Comparison of ENCODE assay signal across 9 cellular contexts in the genomic region with DNA sequence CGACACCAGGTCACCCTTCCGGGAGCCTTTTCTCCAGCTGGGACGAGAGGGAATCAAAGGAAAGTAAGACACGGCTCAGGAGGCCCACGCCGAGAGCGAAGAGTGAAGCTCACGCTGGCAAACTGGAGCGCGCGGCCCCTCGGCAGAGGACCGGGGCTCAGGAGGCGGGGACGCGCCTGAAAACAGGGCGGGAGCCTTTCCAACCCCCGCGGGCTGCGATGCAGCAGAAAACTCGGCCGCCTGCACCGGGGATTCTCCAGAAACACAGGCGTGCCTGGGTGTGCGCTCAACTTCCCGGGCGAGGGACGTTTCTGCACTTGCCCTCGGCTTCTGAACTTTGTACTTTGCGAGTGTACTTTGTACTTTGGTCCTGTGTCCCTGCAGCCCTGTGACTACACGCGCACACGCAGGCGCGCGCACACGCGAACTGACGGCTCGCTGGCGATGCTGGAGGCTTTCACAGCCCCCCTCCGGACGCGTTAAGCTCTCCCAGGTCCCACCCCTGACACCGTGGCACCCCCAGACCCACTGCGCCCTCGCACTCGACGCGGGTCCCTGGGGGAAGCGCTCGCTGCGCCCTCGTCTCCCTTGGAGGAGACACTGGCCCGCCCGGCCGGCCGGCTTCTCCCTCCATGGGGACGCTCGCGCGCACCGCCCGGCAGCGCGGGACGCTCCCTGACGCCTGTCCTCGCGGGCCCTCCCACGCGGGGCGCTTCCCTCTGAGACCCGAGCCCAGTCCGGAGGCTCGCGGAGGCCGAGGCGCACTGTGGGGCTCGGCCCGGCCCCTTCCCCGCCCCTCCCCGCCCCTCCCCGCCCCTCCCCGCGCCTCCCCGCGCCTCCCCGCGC. TPM values are rescaled to one million over a fixed set of nuclear protein-coding genes. Genes with fewer than 3 reads are reported as not detected.
DNase-seq lines count a peak whose midpoint lies in the region; ATAC-seq, FAIRE-seq and TF ChIP-seq lines count a peak whose summit lies in the region.
"Had no signal": no experiment of that assay in that cellular context is flagged by ENCODE, and none has a peak within 500 bp of the region (broad histone marks: within the 10 kb centered on the region; RNA-seq: fewer than 3 reads in every experiment).

No MANE protein-coding gene starts in this region.

- H3K36me3 ChIP-seq in Caco-2 (ENCODE audit: control insufficient read depth, insufficient read depth, low read length), result no peaks in the 10 kb centered on the region
- no peaks in the 10 kb centered on the region for H3K36me3 ChIP-seq in brain microvascular endothelial cell (replicated peaks)
- no peaks in the 10 kb centered on the region for H3K36me3 ChIP-seq in iPS DF 6.9 (ENCODE audit: control insufficient read depth, insufficient read depth, low read length)

- H3K4me3 Mint-ChIP-seq in Caco-2 (ENCODE audit: unreplicated experiment), result peak overlapping the region; percentile 81

- H3K4me3 ChIP-seq in Caco-2 (ENCODE audit: low read depth, low read length) (peak overlapping the region; percentile 97), brain microvascular endothelial cell (ENCODE audit: low read depth, low read length) (peak overlapping the region; percentile 74), iPS DF 6.9 (ENCODE audit: low read length) (peak overlapping the region; percentile 46; the same call in 1 of the 2 replicates)

- H3K27ac ChIP-seq in brain microvascular endothelial cell, result no peak overlapping the region
- no peak overlapping the region for H3K27ac ChIP-seq in iPS DF 6.9 (ENCODE audit: low read length)

- no peak for FAIRE-seq in HTR-8/SVneo (lab: Jason Lieb, UNC)

- H3K27me3 Mint-ChIP-seq in Caco-2 (ENCODE audit: insufficient read depth, unreplicated experiment), result no peaks in the 10 kb centered on the region

- H3K27ac Mint-ChIP-seq in Caco-2 (ENCODE audit: unreplicated experiment), result peak overlapping the region; percentile 45

- H3K4me1 Mint-ChIP-seq in Caco-2 (ENCODE audit: low read depth, unreplicated experiment), result no peaks in the 10 kb centered on the region

- ATAC-seq in GM19467 (IDR thresholded peaks at IDR 0.05; ENCODE audit: unreplicated experiment), result peak; percentile 40

- BruUV-seq in Caco-2 (replicated peaks; lab: Mats Ljungman, UMichigan), result no TSS peak

- H3K36me3 Mint-ChIP-seq in Caco-2 (ENCODE audit: insufficient read depth, unreplicated experiment), result no peaks in the 10 kb centered on the region

- CTCF ChIA-PET in Caco-2 (lab: Charles Lee), result interaction anchor here (0.6 to 1.1 kb wide), 5 partner anchors 17 to 64 kb away, joined by 3 to 6 read pairs (median 3); a partner anchor contains a TSS

- H3K9me3 ChIP-seq in Caco-2 (no peaks in the 10 kb centered on the region), iPS DF 6.9 (ENCODE audit: control insufficient read depth, insufficient read depth, low read length) (no peaks in the 10 kb centered on the region)

- H3K27me3 ChIP-seq in Caco-2 (replicated peaks; ENCODE audit: control insufficient read depth, insufficient read depth, low read length) (no peaks in the 10 kb centered on the region), brain microvascular endothelial cell (replicated peaks) (no peaks in the 10 kb centered on the region), iPS DF 6.9 (ENCODE audit: control insufficient read depth, insufficient read depth, low read length) (peaks cover 5% of the 10 kb centered on the region)

- H3K4me1 ChIP-seq in Caco-2 (peaks cover 16% of the 10 kb centered on the region), iPS DF 6.9 (ENCODE audit: control insufficient read depth, insufficient read depth, low read length) (no peaks in the 10 kb centered on the region)

- POLR2A ChIA-PET in Caco-2 (lab: Charles Lee), result interaction anchor here (1.0 to 1.4 kb wide), 3 partner anchors 16 to 54 kb away, joined by 3 to 7 read pairs (median 4); a partner anchor contains a TSS

- WGBS in iPS DF 6.9 (ENCODE audit: insufficient coverage, insufficient read length), result no CpG with 5 or more reads among the region's 90 CpGs

- no peaks in the 10 kb centered on the region for H3K9me3 Mint-ChIP-seq in Caco-2 (ENCODE audit: unreplicated experiment)

- TF ChIP-seq CTCF in Caco-2 (IDR thresholded peaks at IDR 0.05; ENCODE audit: insufficient read depth in 1 of 2, low read depth in 1 of 2, low read length in 1 of 2, severe bottlenecking in 1 of 2, unreplicated experiment in 1 of 2) (no peak), brain microvascular endothelial cell (IDR thresholded peaks at IDR 0.05; ENCODE audit: low read depth, low read length, missing control alignments) (no peak)

- DNase-seq in Caco-2 (peak; percentile 73 to 78), HTR-8/SVneo (ENCODE audit: insufficient read length, low spot score) (peak; percentile 31), T-helper 2 cell (peak in 4 of 5 experiments; percentile 37 to 75 (median 42)), brain microvascular endothelial cell (no peak), iPS DF 6.9 (ENCODE audit: low read depth, low spot score) (no peak), retina (peak; percentile 91), H4 (ENCODE audit: low spot score) (no peak)

- intact Hi-C loops in Caco-2 (cut with micrococcal nuclease; ENCODE audit: unreplicated experiment), result loop anchor here (1.0 to 5.0 kb wide), 2 partner anchors 16 to 71 kb away; a partner anchor contains a TSS

- in situ Hi-C loops in brain microvascular endothelial cell (cut with HindIII; ENCODE audit: low pct_ligation_motif_present, low sequenced_read_pairs), result no loop called here

RNA-seq across cellular contexts. Expression of a gene that starts 0.6 kb away (rescaled TPM):
- total RNA-seq in Caco-2 (2022), result 6.7 and 7.3 TPM in 2 replicates
- total RNA-seq in H4 (2014; rRNA removed; shearing (Covaris generic)), result not detected in 2 replicates

RNA-seq across cellular contexts. Expression of a gene that starts 5.3 kb away (rescaled TPM):
- 232 and 247 TPM in 2 replicates for total RNA-seq in Caco-2 (2022)
- 148 and 156 TPM in 2 replicates for total RNA-seq in H4 (2014; rRNA removed; shearing (Covaris generic))

RNA-seq across cellular contexts. Expression of a gene that starts 15.5 kb away (rescaled TPM):
- 111 and 113 TPM in 2 replicates for total RNA-seq in Caco-2 (2022)
- total RNA-seq in H4 (2014; rRNA removed; shearing (Covaris generic)), result 22.5 and 25.7 TPM in 2 replicates

RNA-seq across cellular contexts. Expression of a gene that starts 20.7 kb away (rescaled TPM):
- 108 and 119 TPM in 2 replicates for total RNA-seq in Caco-2 (2022)
- total RNA-seq in H4 (2014; rRNA removed; shearing (Covaris generic)), result 4.7 and 10.4 TPM in 2 replicates

RNA-seq across cellular contexts. Expression of a gene that starts 31.3 kb away (rescaled TPM):
- total RNA-seq in Caco-2 (2022), result 0.34 TPM in 1 of 2 replicates, not detected in the other
- not detected in 2 replicates for total RNA-seq in H4 (2014; rRNA removed; shearing (Covaris generic))
- total RNA-seq: activated CD8-positive, alpha-beta memory T cell treated with anti-CD3 and anti-CD28 coated beads for 36 hours had no signal

Comparison
In these comparisons a context has a peak if more than half of its experiments do, and no peak if none do; other contexts are left out.
1. DNase-seq: peak in Caco-2 (2 of 2), HTR-8/SVneo (single experiment), T-helper 2 cell (4 of 5) and retina (single experiment); none in brain microvascular endothelial cell (single experiment), iPS DF 6.9 (single experiment) and H4 (single experiment).
2. H3K4me3 ChIP-seq: peak in every context shown above with its lines; median percentile 97 in Caco-2; 74 in brain microvascular endothelial cell; 46 in iPS DF 6.9.